26 cellular contexts compared by ENCODE assay signal in genomic region chr12:89634508-89634907, GRCh38.
"Had no signal": no experiment of that assay in that cellular context is flagged by ENCODE, and none has a peak within 500 bp of the region (broad histone marks: within the 10 kb centered on the region; RNA-seq: fewer than 3 reads in every experiment).

No MANE protein-coding gene starts in this region.

- H3K4me3 Mint-ChIP-seq: dendritic cell treated with granulocyte-macrophage colony-stimulating factor and Interleukin-4, amounts not matched to agents 40 ng/mL and 50 ng/mL, for 4 days; effector memory CD8-positive, alpha-beta T cell; endodermal cell had no signal

- H3K4me1 ChIP-seq: heart right ventricle, left lung, lower lobe of right lung had no signal

- H3K27me3 ChIP-seq: colonic mucosa, esophagus squamous epithelium, gastrocnemius medialis, heart right ventricle, left lung had no signal

- H3K4me3 ChIP-seq: colonic mucosa, esophagus squamous epithelium, gastrocnemius medialis, heart right ventricle, left lung, lower lobe of right lung had no signal

- ATAC-seq: effector memory CD8-positive, alpha-beta T cell; esophagus mucosa; gastrocnemius medialis; heart right ventricle; left cardiac atrium; left lung; left ventricle myocardium superior; lower lobe of right lung had no signal

- FAIRE-seq: endometrium, islet of Langerhans, keratinocyte had no signal

- H3K9me3 ChIP-seq: colonic mucosa, esophagus squamous epithelium, gastrocnemius medialis, heart right ventricle, left lung, lower lobe of right lung had no signal

- H3K9me3 Mint-ChIP-seq: dendritic cell treated with granulocyte-macrophage colony-stimulating factor and Interleukin-4, amounts not matched to agents 40 ng/mL and 50 ng/mL, for 4 days; effector memory CD8-positive, alpha-beta T cell; endodermal cell had no signal

- H3K4me1 Mint-ChIP-seq: endodermal cell had no signal

- H3K27me3 Mint-ChIP-seq: dendritic cell treated with granulocyte-macrophage colony-stimulating factor and Interleukin-4, amounts not matched to agents 40 ng/mL and 50 ng/mL, for 4 days; effector memory CD8-positive, alpha-beta T cell had no signal

- H3K27ac ChIP-seq: colonic mucosa, epithelial cell of prostate, esophagus squamous epithelium, gastrocnemius medialis, heart right ventricle, left lung, lower lobe of right lung had no signal

- H3K27ac Mint-ChIP-seq: dendritic cell treated with granulocyte-macrophage colony-stimulating factor and Interleukin-4, amounts not matched to agents 40 ng/mL and 50 ng/mL, for 4 days; endodermal cell had no signal

- DNase-seq: colonic mucosa; cortex of kidney; effector CD8-positive, alpha-beta T cell; effector memory CD8-positive, alpha-beta T cell; endodermal cell; erythroblast; esophagus squamous epithelium; foreskin fibroblast; foreskin melanocyte; gastrocnemius medialis; glutamatergic neuron; head of caudate nucleus; heart right ventricle; hippocampal formation; left cardiac atrium; left lung; left ventricle myocardium superior; lower lobe of right lung; mesendoderm; midbrain had no signal
